ENCODE assay signal across 8 cellular contexts in genomic region chr7:98250789-98251188, GRCh38. TPM values are rescaled to one million over a fixed set of nuclear protein-coding genes. Genes with fewer than 3 reads are reported as not detected.
DNase-seq lines count a peak whose midpoint lies in the region; ATAC-seq, FAIRE-seq and TF ChIP-seq lines count a peak whose summit lies in the region.

No MANE protein-coding gene starts in this region.

- no peak for FAIRE-seq in kidney (lab: Jason Lieb, UNC)

- no peaks in the 10 kb centered on the region for H3K9me3 Mint-ChIP-seq in activated T-cell treated with anti-CD3 and anti-CD28 coated beads, Interleukin-2, amount 50 U/mL, for 72 hours

- H3K27me3 ChIP-seq in stomach smooth muscle (ENCODE audit: control insufficient read depth in 1 of 2, insufficient read depth in 2 of 2, low read length in 2 of 2), result no peaks in the 10 kb centered on the region
- H3K27me3 ChIP-seq in brain microvascular endothelial cell (replicated peaks), result no peaks in the 10 kb centered on the region

- intact Hi-C loops in kidney (cut with DNase I), result no loop called here

- H3K4me1 ChIP-seq in kidney (ENCODE audit: control insufficient read depth in 1 of 2, insufficient read depth in 1 of 2, low read depth in 1 of 2, low read length in 2 of 2) (peaks cover 12 to 14% of the 10 kb centered on the region in 2 donors), stomach smooth muscle (ENCODE audit: control insufficient read depth, insufficient read depth, low read length) (peaks cover 23% of the 10 kb centered on the region)

- H3K27ac Mint-ChIP-seq in activated T-cell treated with anti-CD3 and anti-CD28 coated beads, Interleukin-2, amount 50 U/mL, for 72 hours, result peak overlapping the region; percentile 82

- in situ Hi-C loops in brain microvascular endothelial cell (cut with HindIII; ENCODE audit: low pct_ligation_motif_present, low sequenced_read_pairs), result no loop called here

- peak overlapping the region; percentile 70 to 97 for H3K4me3 ChIP-seq in kidney (ENCODE audit: low read length in 2 of 2)
- H3K4me3 ChIP-seq in stomach smooth muscle (ENCODE audit: low read length in 2 of 2), result peak overlapping the region; percentile 89 to 97
- H3K4me3 ChIP-seq in brain microvascular endothelial cell (ENCODE audit: low read depth, low read length), result no peak overlapping the region

- H3K4me3 Mint-ChIP-seq in activated T-cell treated with anti-CD3 and anti-CD28 coated beads, Interleukin-2, amount 50 U/mL, for 72 hours, result peak overlapping the region; percentile 93 to 99

- H3K9me3 ChIP-seq in KOPT-K1 (ENCODE audit: insufficient read depth, low read length, poor library complexity, severe bottlenecking) (no peaks in the 10 kb centered on the region), kidney (ENCODE audit: control insufficient read depth in 1 of 2, low read length in 2 of 2) (no peaks in the 10 kb centered on the region), stomach smooth muscle (ENCODE audit: control insufficient read depth in 2 of 2, low read length in 2 of 2) (no peaks in the 10 kb centered on the region)

- peaks cover 8% of the 10 kb centered on the region; the same call in 1 of the 2 replicates for H3K36me3 ChIP-seq in KOPT-K1 (ENCODE audit: insufficient read depth, low read length)
- H3K36me3 ChIP-seq in kidney (ENCODE audit: control insufficient read depth in 1 of 2, insufficient read depth in 2 of 2, low read length in 2 of 2), result no peaks in the 10 kb centered on the region
- H3K36me3 ChIP-seq in stomach smooth muscle (ENCODE audit: control insufficient read depth in 2 of 2, insufficient read depth in 2 of 2, low read length in 2 of 2), result peaks cover 0 to 1% of the 10 kb centered on the region in 2 donors
- H3K36me3 ChIP-seq in brain microvascular endothelial cell (replicated peaks), result peaks cover 3% of the 10 kb centered on the region

- H3K9ac ChIP-seq in kidney (ENCODE audit: low read length in 2 of 2), result peak overlapping the region in 1 of 2 donors; percentile 77
- no peak overlapping the region for H3K9ac ChIP-seq in stomach smooth muscle (ENCODE audit: low read length in 2 of 2)

- no peak for TF ChIP-seq CTCF in kidney (IDR thresholded peaks at IDR 0.05; ENCODE audit: borderline replicate concordance, extremely low read depth, insufficient read depth)
- TF ChIP-seq CTCF in brain microvascular endothelial cell (IDR thresholded peaks at IDR 0.05; ENCODE audit: low read depth, low read length, missing control alignments), result no peak

- H3K36me3 Mint-ChIP-seq in activated T-cell treated with anti-CD3 and anti-CD28 coated beads, Interleukin-2, amount 50 U/mL, for 72 hours (ENCODE audit: insufficient read depth in 2 of 2), result peaks cover 4 to 6% of the 10 kb centered on the region in 2 donors

- H3K4me1 Mint-ChIP-seq in activated T-cell treated with anti-CD3 and anti-CD28 coated beads, Interleukin-2, amount 50 U/mL, for 72 hours (ENCODE audit: low read depth), result peaks cover 49% of the 10 kb centered on the region

- H3K27ac ChIP-seq in KOPT-K1 (ENCODE audit: low read depth, low read length, poor library complexity, severe bottlenecking) (peak overlapping the region; percentile 67), kidney (ENCODE audit: low read depth in 2 of 2, low read length in 2 of 2) (no peak overlapping the region), stomach smooth muscle (ENCODE audit: low read length) (no peak overlapping the region), brain microvascular endothelial cell (no peak overlapping the region)

- peak; percentile 38 to 42 for ATAC-seq in activated T-cell treated with anti-CD3 and anti-CD28 coated beads, Interleukin-2, amount 50 U/mL, for 72 hours (replicated peaks in 1 of 2)
- no peak for ATAC-seq in HG03521 (IDR thresholded peaks at IDR 0.05; ENCODE audit: unreplicated experiment)
- ATAC-seq in GM21576 (IDR thresholded peaks at IDR 0.05; ENCODE audit: unreplicated experiment), result no peak

- peak; percentile 11 for DNase-seq in COLO668 (lab: John Stamatoyannopoulos, UW; ENCODE audit: unreplicated experiment)
- peak; percentile 57 to 58 for DNase-seq in activated T-cell treated with anti-CD3 and anti-CD28 coated beads, Interleukin-2, amount 50 U/mL, for 72 hours
- no peak for DNase-seq in kidney
- no peak for DNase-seq in brain microvascular endothelial cell

- H3K27me3 Mint-ChIP-seq in activated T-cell treated with anti-CD3 and anti-CD28 coated beads, Interleukin-2, amount 50 U/mL, for 72 hours (ENCODE audit: low read depth), result no peaks in the 10 kb centered on the region

RNA-seq across cellular contexts. Expression of gene TECPR1, which starts 1.2 kb away (rescaled TPM):
- 10 to 100 TPM; 40.7 to 53.0 TPM for total RNA-seq in activated T-cell treated with anti-CD3 and anti-CD28 coated beads, Interleukin-2, amount 50 U/mL, for 72 hours
- 39.5 TPM for total RNA-seq in kidney
- 5.1 TPM for polyA plus RNA-seq in kidney (ENCODE audit: insufficient read depth, low read depth, low replicate concordance)

RNA-seq across cellular contexts. Expression of gene BRI3, which starts 30.7 kb away (rescaled TPM):
- total RNA-seq in activated T-cell treated with anti-CD3 and anti-CD28 coated beads, Interleukin-2, amount 50 U/mL, for 72 hours, result 10 to 100 TPM; 84.2 to 90.0 TPM
- 192 TPM for total RNA-seq in kidney
- polyA plus RNA-seq in kidney (ENCODE audit: insufficient read depth, low read depth, low replicate concordance), result 240 TPM

RNA-seq across cellular contexts. Expression of gene BHLHA15, which starts 39.5 kb away (rescaled TPM):
- 1 to 10 TPM in 1 of 2 donors, under 1 TPM in 1; 0.65 to 3.3 TPM for total RNA-seq in activated T-cell treated with anti-CD3 and anti-CD28 coated beads, Interleukin-2, amount 50 U/mL, for 72 hours
- total RNA-seq in kidney, result 3.1 TPM
- not detected for polyA plus RNA-seq in kidney (ENCODE audit: insufficient read depth, low read depth, low replicate concordance)

Comparison
In these comparisons a context has a peak if more than half of its experiments do, and no peak if none do; other contexts are left out.
1. DNase-seq: peak in COLO668 (single experiment) and activated T-cell treated with anti-CD3 and anti-CD28 coated beads, Interleukin-2, amount 50 U/mL, for 72 hours (2 of 2); none in kidney (single experiment) and brain microvascular endothelial cell (single experiment).
2. ATAC-seq: peak in activated T-cell treated with anti-CD3 and anti-CD28 coated beads, Interleukin-2, amount 50 U/mL, for 72 hours (2 of 2); none in HG03521 (single experiment) and GM21576 (single experiment).